ENCODE assay signal across 20 cellular contexts in the genomic region with DNA sequence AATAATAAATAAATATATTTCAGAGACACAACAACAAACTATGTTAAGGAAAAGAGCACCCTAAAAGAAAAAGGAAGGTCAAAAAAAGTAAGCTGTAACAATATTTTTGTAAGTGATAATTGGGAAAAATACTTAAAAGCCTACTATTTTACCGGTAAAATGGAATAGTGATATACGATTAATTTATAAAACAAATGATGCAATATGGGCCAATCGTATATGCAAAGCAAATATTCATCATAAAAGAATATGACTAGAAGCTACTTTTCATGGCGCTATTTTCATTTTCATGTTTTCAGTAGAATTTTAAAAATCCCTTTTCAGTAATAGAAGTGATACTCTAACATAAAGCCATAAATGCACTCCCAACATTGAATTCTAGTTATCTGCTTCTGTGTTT.
A peak's percentile ranks its signal among the peaks of the same experiment; 100 is the strongest.
DNase-seq lines count a peak whose midpoint lies in the region; ATAC-seq and TF ChIP-seq lines count a peak whose summit lies in the region.
"Had no signal": no experiment of that assay in that cellular context is flagged by ENCODE, and none has a peak within 500 bp of the region (broad histone marks: within the 10 kb centered on the region; RNA-seq: fewer than 3 reads in every experiment).

No MANE protein-coding gene starts in this region.

- DNase-seq in activated naive CD4-positive, alpha-beta T cell (lab: John Stamatoyannopoulos, UW), result no peak
- DNase-seq in RWPE2 (ENCODE audit: low spot score) (no peak), neural progenitor cell (ENCODE audit: low spot score) (no peak), dedifferentiated amniotic fluid mesenchymal stem cell (ENCODE audit: extremely low spot score) (no peak), kidney tubule cell (ENCODE audit: low spot score) (no peak)
- DNase-seq in activated naive CD8-positive, alpha-beta T cell treated with anti-CD3 and anti-CD28 coated beads, Interleukin-2, amount 50 U/mL, for 24 hours, result no peak
- no peak for DNase-seq in stimulated activated naive CD8-positive, alpha-beta T cell treated with anti-CD3 and anti-CD28 coated beads, Interleukin-15, amount 100 ng/mL, for 72 hours
- DNase-seq: activated effector memory CD4-positive, alpha-beta T cell treated with Interleukin-2 at 50 U/mL for 16 hours; Calu3; HFFc6; KG1; mucosa of descending colon; NCI-H1930; NCI-H345; retina; RPMI8226; thyroid gland had no signal

- no peaks in the 10 kb centered on the region for H4K20me1 ChIP-seq in neural progenitor cell (ENCODE audit: low read depth)

- H3K27me3 Mint-ChIP-seq in activated naive CD4-positive, alpha-beta T cell treated with anti-CD3 and anti-CD28 coated beads, Interleukin-2, amount 50 U/mL, for 24 hours, result no peaks in the 10 kb centered on the region
- H3K27me3 Mint-ChIP-seq in activated naive CD8-positive, alpha-beta T cell treated with anti-CD3 and anti-CD28 coated beads, Interleukin-2, amount 50 U/mL, for 24 hours, result no peaks in the 10 kb centered on the region
- H3K27me3 Mint-ChIP-seq in stimulated activated naive CD8-positive, alpha-beta T cell treated with anti-CD3 and anti-CD28 coated beads, Interleukin-15, amount 100 ng/mL, for 72 hours, result no peaks in the 10 kb centered on the region
- H3K27me3 Mint-ChIP-seq in neural progenitor cell (ENCODE audit: insufficient read depth, low read depth), result no peaks in the 10 kb centered on the region

- H3K36me3 ChIP-seq in RWPE2 (ENCODE audit: low read depth), result no peaks in the 10 kb centered on the region
- H3K36me3 ChIP-seq in neural progenitor cell, result no peaks in the 10 kb centered on the region
- H3K36me3 ChIP-seq: thyroid gland had no signal

- no peaks in the 10 kb centered on the region for H3K27me3 ChIP-seq in RWPE2 (ENCODE audit: insufficient read depth, poor library complexity, severe bottlenecking)
- no peaks in the 10 kb centered on the region for H3K27me3 ChIP-seq in neural progenitor cell
- H3K27me3 ChIP-seq: thyroid gland had no signal

- no peak overlapping the region for H2AFZ ChIP-seq in neural progenitor cell (replicated peaks)

- no peak overlapping the region for H3K4me2 ChIP-seq in neural progenitor cell

- H3K9me3 Mint-ChIP-seq in activated naive CD4-positive, alpha-beta T cell treated with anti-CD3 and anti-CD28 coated beads, Interleukin-2, amount 50 U/mL, for 24 hours, result no peaks in the 10 kb centered on the region
- H3K9me3 Mint-ChIP-seq in activated naive CD8-positive, alpha-beta T cell treated with anti-CD3 and anti-CD28 coated beads, Interleukin-2, amount 50 U/mL, for 24 hours, result no peaks in the 10 kb centered on the region
- no peaks in the 10 kb centered on the region for H3K9me3 Mint-ChIP-seq in stimulated activated naive CD8-positive, alpha-beta T cell treated with anti-CD3 and anti-CD28 coated beads, Interleukin-15, amount 100 ng/mL, for 72 hours
- no peaks in the 10 kb centered on the region for H3K9me3 Mint-ChIP-seq in neural progenitor cell
- H3K9me3 Mint-ChIP-seq: HFFc6 had no signal

- TF ChIP-seq CTCF in RWPE2 (IDR thresholded peaks at IDR 0.05; ENCODE audit: poor library complexity, severe bottlenecking) (no peak), neural progenitor cell (IDR thresholded peaks at IDR 0.05) (no peak)

- H3K27ac Mint-ChIP-seq in activated naive CD4-positive, alpha-beta T cell treated with anti-CD3 and anti-CD28 coated beads, Interleukin-2, amount 50 U/mL, for 24 hours, result peak overlapping the region; percentile 97
- peak overlapping the region; percentile 96 for H3K27ac Mint-ChIP-seq in activated naive CD8-positive, alpha-beta T cell treated with anti-CD3 and anti-CD28 coated beads, Interleukin-2, amount 50 U/mL, for 24 hours
- H3K27ac Mint-ChIP-seq in stimulated activated naive CD8-positive, alpha-beta T cell treated with anti-CD3 and anti-CD28 coated beads, Interleukin-15, amount 100 ng/mL, for 72 hours, result peak overlapping the region; percentile 94 to 99
- H3K27ac Mint-ChIP-seq in neural progenitor cell, result no peak overlapping the region
- H3K27ac Mint-ChIP-seq: HFFc6 had no signal

- H3K4me1 Mint-ChIP-seq in activated naive CD4-positive, alpha-beta T cell treated with anti-CD3 and anti-CD28 coated beads, Interleukin-2, amount 50 U/mL, for 24 hours, result peaks cover 50% of the 10 kb centered on the region
- H3K4me1 Mint-ChIP-seq in activated naive CD8-positive, alpha-beta T cell treated with anti-CD3 and anti-CD28 coated beads, Interleukin-2, amount 50 U/mL, for 24 hours, result peaks cover 80% of the 10 kb centered on the region
- peaks cover 62% of the 10 kb centered on the region for H3K4me1 Mint-ChIP-seq in stimulated activated naive CD8-positive, alpha-beta T cell treated with anti-CD3 and anti-CD28 coated beads, Interleukin-15, amount 100 ng/mL, for 72 hours
- H3K4me1 Mint-ChIP-seq in neural progenitor cell, result peaks cover 3% of the 10 kb centered on the region

- no peaks in the 10 kb centered on the region for H3F3A ChIP-seq in neural progenitor cell (ENCODE audit: low read depth)

- H3K4me3 ChIP-seq in RWPE2 (ENCODE audit: severe bottlenecking) (no peak overlapping the region), neural progenitor cell (no peak overlapping the region)
- H3K4me3 ChIP-seq: mucosa of descending colon, thyroid gland had no signal

- H3K4me1 ChIP-seq in RWPE2 (ENCODE audit: insufficient read depth, poor library complexity, severe bottlenecking) (peaks cover 28% of the 10 kb centered on the region), neural progenitor cell (no peaks in the 10 kb centered on the region)
- H3K4me1 ChIP-seq: thyroid gland had no signal

- H3K9me3 ChIP-seq in RWPE2 (ENCODE audit: severe bottlenecking) (no peaks in the 10 kb centered on the region), neural progenitor cell (ENCODE audit: low read depth) (no peaks in the 10 kb centered on the region)
- H3K9me3 ChIP-seq: mucosa of descending colon, thyroid gland had no signal

- H3K36me3 Mint-ChIP-seq in activated naive CD4-positive, alpha-beta T cell treated with anti-CD3 and anti-CD28 coated beads, Interleukin-2, amount 50 U/mL, for 24 hours, result peaks cover 60% of the 10 kb centered on the region
- H3K36me3 Mint-ChIP-seq in activated naive CD8-positive, alpha-beta T cell treated with anti-CD3 and anti-CD28 coated beads, Interleukin-2, amount 50 U/mL, for 24 hours (ENCODE audit: low read depth), result peaks cover 86% of the 10 kb centered on the region
- H3K36me3 Mint-ChIP-seq in neural progenitor cell, result no peaks in the 10 kb centered on the region

- H3K27ac ChIP-seq in RWPE2 (ENCODE audit: poor library complexity, severe bottlenecking), result peak overlapping the region; percentile 86
- H3K27ac ChIP-seq in neural progenitor cell, result no peak overlapping the region
- H3K27ac ChIP-seq: thyroid gland had no signal

- ATAC-seq in RWPE2 (ENCODE audit: low read depth), result no peak
- no peak for ATAC-seq in activated naive CD8-positive, alpha-beta T cell treated with anti-CD3 and anti-CD28 coated beads, Interleukin-2, amount 50 U/mL, for 24 hours
- no peak for ATAC-seq in stimulated activated naive CD8-positive, alpha-beta T cell treated with anti-CD3 and anti-CD28 coated beads, Interleukin-15, amount 100 ng/mL, for 72 hours
- ATAC-seq: left lobe of liver, mucosa of descending colon, SK-N-SH treated with all-trans-retinoic acid at 6 μM for 48 hours had no signal

- peak overlapping the region; percentile 97 for H3K4me3 Mint-ChIP-seq in activated naive CD4-positive, alpha-beta T cell treated with anti-CD3 and anti-CD28 coated beads, Interleukin-2, amount 50 U/mL, for 24 hours
- H3K4me3 Mint-ChIP-seq in activated naive CD8-positive, alpha-beta T cell treated with anti-CD3 and anti-CD28 coated beads, Interleukin-2, amount 50 U/mL, for 24 hours, result peak overlapping the region; percentile 83
- peak overlapping the region; percentile 81 to 87 for H3K4me3 Mint-ChIP-seq in stimulated activated naive CD8-positive, alpha-beta T cell treated with anti-CD3 and anti-CD28 coated beads, Interleukin-15, amount 100 ng/mL, for 72 hours
- no peak overlapping the region for H3K4me3 Mint-ChIP-seq in neural progenitor cell
- H3K4me3 Mint-ChIP-seq: HFFc6 had no signal

- no peak overlapping the region for H3K9ac ChIP-seq in neural progenitor cell

- no peaks in the 10 kb centered on the region for H3K79me2 ChIP-seq in neural progenitor cell (ENCODE audit: low read depth)
